10 cellular contexts compared by ENCODE assay signal in genomic region chr10:85642421-85643170, GRCh38.
DNase-seq lines count a peak whose midpoint lies in the region; ATAC-seq and TF ChIP-seq lines count a peak whose summit lies in the region.
"Had no signal": no experiment of that assay in that cellular context is flagged by ENCODE, and none has a peak within 500 bp of the region (broad histone marks: within the 10 kb centered on the region; RNA-seq: fewer than 3 reads in every experiment).

No MANE protein-coding gene starts in this region.

- H3K27me3 ChIP-seq in mesendoderm (ENCODE audit: insufficient read depth, low read length, poor library complexity) = no peaks in the 10 kb centered on the region

- no peak overlapping the region for H3K4me2 ChIP-seq in mesendoderm (ENCODE audit: low read length)

- peak overlapping the region; percentile 26 for H4K5ac ChIP-seq in mesendoderm (ENCODE audit: low read length)

- H3K56ac ChIP-seq in mesendoderm (ENCODE audit: low read length) = peak overlapping the region; percentile 36

- no peak overlapping the region for H3K4ac ChIP-seq in mesendoderm (ENCODE audit: low read depth, low read length)

- no peak overlapping the region for H3K23ac ChIP-seq in mesendoderm (ENCODE audit: low read length)

- peak overlapping the region; percentile 47 for H3K18ac ChIP-seq in mesendoderm (ENCODE audit: low read length)

- H3K27ac ChIP-seq in mesendoderm (ENCODE audit: low read depth, low read length) = peak overlapping the region; percentile 89

- TF ChIP-seq CTCF in AG10803 (conservative IDR thresholded peaks at IDR 0.05; ENCODE audit: low read length) (no peak), GM13977 (IDR thresholded peaks at IDR 0.05; ENCODE audit: extremely low read depth, insufficient read depth, missing control alignments) (no peak)

- H3K9ac ChIP-seq in mesendoderm (ENCODE audit: low read length) = no peak overlapping the region

- H4K8ac ChIP-seq in mesendoderm (ENCODE audit: low read depth, low read length) = no peak overlapping the region

- DNase-seq in AG10803 (ENCODE audit: low read depth) = peak; percentile 84
- peak; percentile 3 for DNase-seq in KBM-7
- DNase-seq in astrocyte of the hippocampus (ENCODE audit: low read depth, low spot score) = peak; percentile 78
- peak; percentile 94 for DNase-seq in mesendoderm
- no peak for DNase-seq in ureter (ENCODE audit: low spot score)
- no peak for DNase-seq in GM13977 (ENCODE audit: low spot score)
- DNase-seq: activated naive CD8-positive, alpha-beta T cell treated with anti-CD3 and anti-CD28 coated beads, Interleukin-2, amount 10 ng/mL, durations not matched to agents 7 days and 5 days; IMR-90 had no signal

- no CpG with 5 or more reads among the region's 4 CpGs for WGBS in mesendoderm (ENCODE audit: extremely low coverage, insufficient coverage, low lambda C conversion rate)

- in situ Hi-C loops in KBM-7 (cut with MboI; ENCODE audit: low pct_unique_long_range_greater_than_20kb, low sequenced_read_pairs) = no loop called here
- in situ Hi-C loops in GM13977 (cut with MboI; ENCODE audit: low pct_unique_long_range_greater_than_20kb, low sequenced_read_pairs, unreplicated experiment) = no loop called here

- H3K79me1 ChIP-seq in mesendoderm (ENCODE audit: low read length) = no peaks in the 10 kb centered on the region

- peak overlapping the region; percentile 12 for H2BK5ac ChIP-seq in mesendoderm (ENCODE audit: low read length)

- no peak overlapping the region for H2BK15ac ChIP-seq in mesendoderm (replicated peaks; ENCODE audit: low read depth)

- H2BK120ac ChIP-seq in mesendoderm (ENCODE audit: low read depth, low read length) = peak overlapping the region; percentile 3

- H2AK5ac ChIP-seq in mesendoderm (ENCODE audit: low read length) = peak overlapping the region; percentile 28

- H3K4me3 ChIP-seq in AG10803 (ENCODE audit: low read length) (no peak overlapping the region), mesendoderm (ENCODE audit: low read length) (no peak overlapping the region)

- ATAC-seq in HG03432 (IDR thresholded peaks at IDR 0.05; ENCODE audit: unreplicated experiment) (no peak), GM18520 (IDR thresholded peaks at IDR 0.05; ENCODE audit: unreplicated experiment) (no peak)

- H3K79me2 ChIP-seq in mesendoderm (ENCODE audit: control insufficient read depth, insufficient read depth, low read length) = no peaks in the 10 kb centered on the region

- H3K4me1 ChIP-seq in mesendoderm (ENCODE audit: control insufficient read depth, low read depth, low read length) = peaks cover 4% of the 10 kb centered on the region

- H3K36me3 ChIP-seq in mesendoderm (ENCODE audit: control insufficient read depth, insufficient read depth, low read length) = no peaks in the 10 kb centered on the region

Comparison
In these comparisons a context has a peak if more than half of its experiments do, and no peak if none do; other contexts are left out.
1. DNase-seq: peak in AG10803 (single experiment), KBM-7 (single experiment), astrocyte of the hippocampus (single experiment) and mesendoderm (single experiment); none in ureter (single experiment) and GM13977 (single experiment).